ENCODE assay signal across 20 cellular contexts in the genomic region with DNA sequence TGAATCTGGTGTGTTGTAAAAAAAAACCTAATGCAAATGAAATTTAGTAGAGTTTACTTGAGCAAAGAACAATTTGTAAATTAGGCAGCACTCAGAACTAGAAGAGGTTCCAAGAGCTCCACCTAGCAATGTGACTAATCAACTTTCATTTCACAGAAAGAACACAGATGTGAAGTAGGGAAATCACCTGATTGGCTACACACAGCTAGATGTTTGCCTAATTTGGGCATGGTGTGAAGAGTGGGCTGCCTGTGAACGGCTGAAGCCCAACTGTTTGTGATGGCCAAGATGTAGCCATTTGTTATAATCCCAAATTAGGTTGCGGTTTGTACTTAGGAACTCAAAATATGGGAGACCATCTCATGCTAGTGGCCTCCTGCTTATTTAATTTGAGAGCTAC.
DNase-seq lines count a peak whose midpoint lies in the region; ATAC-seq, FAIRE-seq and TF ChIP-seq lines count a peak whose summit lies in the region.
"Had no signal": no experiment of that assay in that cellular context is flagged by ENCODE, and none has a peak within 500 bp of the region (broad histone marks: within the 10 kb centered on the region; RNA-seq: fewer than 3 reads in every experiment).

No MANE protein-coding gene starts in this region.

- H3K79me1 ChIP-seq in mesendoderm (ENCODE audit: low read length): no peaks in the 10 kb centered on the region

- no peak overlapping the region for H3K56ac ChIP-seq in mesendoderm (ENCODE audit: low read length)

- H3K36me3 ChIP-seq in HCT116 (ENCODE audit: control insufficient read depth in 1 of 2, insufficient read depth in 2 of 2, low read length in 2 of 2): no peaks in the 10 kb centered on the region
- H3K36me3 ChIP-seq in GM12878 (ENCODE audit: control insufficient read depth in 2 of 2, insufficient read depth in 2 of 2, low read length in 1 of 2): no peaks in the 10 kb centered on the region
- no peaks in the 10 kb centered on the region for H3K36me3 ChIP-seq in mesendoderm (ENCODE audit: control insufficient read depth, insufficient read depth, low read length)
- H3K36me3 ChIP-seq: MG63, neutrophil, thoracic aorta, WERI-Rb-1 had no signal

- TF ChIP-seq EP300 in GM12878 (IDR thresholded peaks at IDR 0.05; ENCODE audit: borderline replicate concordance in 1 of 2, control insufficient read depth in 1 of 2, low read depth in 2 of 2, low read length in 2 of 2): no peak

- no peaks in the 10 kb centered on the region for H3K79me2 ChIP-seq in HCT116 (ENCODE audit: insufficient read depth, low read length)
- H3K79me2 ChIP-seq in GM12878 (ENCODE audit: control insufficient read depth, insufficient read depth, low read length): no peaks in the 10 kb centered on the region
- no peaks in the 10 kb centered on the region for H3K79me2 ChIP-seq in mesendoderm (ENCODE audit: control insufficient read depth, insufficient read depth, low read length)

- H3K18ac ChIP-seq in mesendoderm (ENCODE audit: low read length): peak overlapping the region; percentile 44

- H2AK5ac ChIP-seq in mesendoderm (ENCODE audit: low read length): peak overlapping the region; percentile 86

- 39% methylated on average over 2 of the region's 2 CpGs for WGBS in GM12878 (ENCODE audit: insufficient coverage, insufficient replicate concordance, low lambda C conversion rate, missing lambda C conversion rate)
- WGBS in mesendoderm (ENCODE audit: extremely low coverage, insufficient coverage, low lambda C conversion rate): no CpG with 5 or more reads among the region's 2 CpGs

- H4K20me1 ChIP-seq in HCT116 (ENCODE audit: insufficient read depth) (no peaks in the 10 kb centered on the region), GM12878 (ENCODE audit: control insufficient read depth, insufficient read depth) (no peaks in the 10 kb centered on the region)

- H3K27me3 ChIP-seq in HCT116 (ENCODE audit: insufficient read depth, low read length): no peaks in the 10 kb centered on the region
- H3K27me3 ChIP-seq in GM12878 (replicated peaks in 1 of 2; ENCODE audit: control insufficient read depth in 2 of 2, insufficient read depth in 2 of 2, low read length in 1 of 2): no peaks in the 10 kb centered on the region
- H3K27me3 ChIP-seq in mesendoderm (ENCODE audit: insufficient read depth, low read length, poor library complexity): no peaks in the 10 kb centered on the region
- H3K27me3 ChIP-seq: MG63, neutrophil had no signal

- POLR2A ChIA-PET in HCT116 (lab: Charles Lee): no interaction called here
- POLR2A ChIA-PET in GM12878 (lab: Charles Lee): no interaction called here

- no peak overlapping the region for H2BK5ac ChIP-seq in mesendoderm (ENCODE audit: low read length)

- intact Hi-C loops in HCT116 (cut with micrococcal nuclease): no loop called here
- intact Hi-C loops in GM12878 (cut with micrococcal nuclease; ENCODE audit: unreplicated experiment): no loop called here
- intact Hi-C loops in left colon (cut with DNase I, micrococcal nuclease): no loop called here

- H3K9ac ChIP-seq in HCT116 (ENCODE audit: low read length) (no peak overlapping the region), GM12878 (ENCODE audit: control insufficient read depth, insufficient read depth, low read length) (no peak overlapping the region), mesendoderm (ENCODE audit: low read length) (no peak overlapping the region)

- H3K9me2 ChIP-seq in HCT116 (ENCODE audit: insufficient read depth): no peaks in the 10 kb centered on the region

- peak overlapping the region; percentile 43 for H3K4ac ChIP-seq in mesendoderm (ENCODE audit: low read depth, low read length)

- H3K23ac ChIP-seq in mesendoderm (ENCODE audit: low read length): no peak overlapping the region

- H3K4me1 ChIP-seq in HCT116 (ENCODE audit: control insufficient read depth in 1 of 2, insufficient read depth in 2 of 2, low read length in 2 of 2) (no peaks in the 10 kb centered on the region), GM12878 (ENCODE audit: control insufficient read depth, insufficient read depth, low read length) (no peaks in the 10 kb centered on the region), mesendoderm (ENCODE audit: control insufficient read depth, low read depth, low read length) (no peaks in the 10 kb centered on the region)

- no peak overlapping the region for H4K8ac ChIP-seq in mesendoderm (ENCODE audit: low read depth, low read length)

- FAIRE-seq in GM12878 (lab: Jason Lieb, UNC): no peak

- RAD21 ChIA-PET in HCT116 (lab: Charles Lee; ENCODE audit: low non-redundant PET in 1 of 2, low total read pairs in 2 of 2, uncharacterized antibody in 2 of 2, unreplicated experiment in 2 of 2) (no interaction called here), GM12878 (lab: Charles Lee; ENCODE audit: unreplicated experiment) (no interaction called here)

- H2BK120ac ChIP-seq in mesendoderm (ENCODE audit: low read depth, low read length): peak overlapping the region; percentile 15

- H3K9me3 ChIP-seq in HCT116 (ENCODE audit: control insufficient read depth in 1 of 2, insufficient read depth in 1 of 2, low read depth in 1 of 2, low read length in 2 of 2) (peaks cover 0 to 3% of the 10 kb centered on the region in 2 experiments; a peak in 1 of 4 replicates), GM12878 (replicated peaks; ENCODE audit: control insufficient read depth, insufficient read depth, low read length) (no peaks in the 10 kb centered on the region)
- H3K9me3 ChIP-seq: MG63, neutrophil, thoracic aorta had no signal

- H3K27ac ChIP-seq in HCT116 (ENCODE audit: low read depth, low read length) (no peak overlapping the region), GM12878 (ENCODE audit: control insufficient read depth, insufficient read depth) (no peak overlapping the region), mesendoderm (ENCODE audit: low read depth, low read length) (no peak overlapping the region)
- H3K27ac ChIP-seq: neutrophil, thoracic aorta, WERI-Rb-1 had no signal

- DNase-seq in HCT116 (ENCODE audit: low read depth, low spot score) (no peak), NAMALWA (ENCODE audit: low spot score) (peak; percentile 36), GM12878 (ENCODE audit: low read depth, low spot score) (no peak), mesendoderm (peak; percentile 60), NCI-H1048 (lab: John Stamatoyannopoulos, UW) (no peak), left colon (no peak)
- DNase-seq: activated CD4-positive, alpha-beta memory T cell treated with anti-CD3 and anti-CD28 coated beads for 36 hours; activated naive CD4-positive, alpha-beta T cell treated with Interleukin-2 at 50 U/mL for 16 hours; activated T-cell treated with anti-CD3 and anti-CD28 coated beads, Interleukin-2, amount 50 U/mL, for 24 hours; anterior cingulate cortex; MG63; NCI-H187; NCI-H446 treated with DMSO at 0.1 percent for 48 hours; T-helper 1 cell; WERI-Rb-1 had no signal

- TF ChIP-seq RAD21 in HCT116 (IDR thresholded peaks at IDR 0.05; ENCODE audit: low read depth): no peak
- TF ChIP-seq RAD21 in GM12878 (IDR thresholded peaks at IDR 0.05; ENCODE audit: insufficient read depth, low read depth, low read length): no peak

- CTCF ChIA-PET in HCT116 (lab: Charles Lee) (no interaction called here), GM12878 (lab: Yijun Ruan, JAX) (interaction anchor here (0.6 to 1.5 kb wide), 4 partner anchors 25 to 79 kb away, joined by 3 to 4 read pairs (median 3); no protein-coding TSS in a partner anchor)

- no peak overlapping the region for H3K4me2 ChIP-seq in HCT116 (ENCODE audit: low read length)
- H3K4me2 ChIP-seq in GM12878 (ENCODE audit: control insufficient read depth, insufficient read depth): no peak overlapping the region
- no peak overlapping the region for H3K4me2 ChIP-seq in mesendoderm (ENCODE audit: low read length)

- H2AFZ ChIP-seq in HCT116 (ENCODE audit: low read depth, low read length, poor library complexity, severe bottlenecking): no peak overlapping the region
- no peak overlapping the region for H2AFZ ChIP-seq in GM12878 (ENCODE audit: control insufficient read depth, low read depth, low read length)

- no peak overlapping the region for H4K5ac ChIP-seq in mesendoderm (ENCODE audit: low read length)

- SMC1A ChIA-PET in GM12878 (lab: Charles Lee; ENCODE audit: uncharacterized antibody, unreplicated experiment): no interaction called here

- in situ Hi-C loops in GM12878 (cut with MboI): no loop called here

- no peak overlapping the region for H2BK15ac ChIP-seq in mesendoderm (replicated peaks; ENCODE audit: low read depth)

- H3K4me3 ChIP-seq in HCT116 (replicated peaks in 1 of 2; ENCODE audit: low read depth in 1 of 2, low read length in 2 of 2) (no peak overlapping the region), GM12878 (no peak overlapping the region), mesendoderm (ENCODE audit: low read length) (no peak overlapping the region)
- H3K4me3 ChIP-seq: MG63, thoracic aorta had no signal

- TF ChIP-seq CTCF in HCT116 (IDR thresholded peaks at IDR 0.05 in 2 of 3, conservative IDR thresholded peaks at IDR 0.05 in 1 of 3; ENCODE audit: borderline replicate concordance in 1 of 3, insufficient read depth in 1 of 3, low read depth in 2 of 3, low read length in 2 of 3) (no peak), GM12878 (IDR thresholded peaks at IDR 0.05 in 2 of 3, conservative IDR thresholded peaks at IDR 0.05 in 1 of 3; ENCODE audit: control insufficient read depth in 2 of 3, extremely low read depth in 1 of 3, insufficient read depth in 1 of 3, low read depth in 3 of 3, low read length in 3 of 3) (no peak)

- BruUV-seq in HCT116 (replicated peaks; lab: Mats Ljungman, UMichigan) (no TSS peak), GM12878 (replicated peaks; lab: Mats Ljungman, UMichigan) (no TSS peak)

- TF ChIP-seq POLR2A in HCT116 (IDR thresholded peaks at IDR 0.05; ENCODE audit: borderline replicate concordance, extremely low read depth, insufficient read depth, insufficient read length) (no peak), GM12878 (IDR thresholded peaks at IDR 0.05; ENCODE audit: low read depth, low read length) (no peak)

- ATAC-seq in HCT116 (no peak), GM12878 (peak; percentile 97), HG03378 (IDR thresholded peaks at IDR 0.05; ENCODE audit: unreplicated experiment) (no peak), left colon (no peak)
- ATAC-seq: esophagus mucosa, Right ventricle myocardium inferior had no signal

TF ChIP-seq in HCT116, 20 proteins besides CTCF, POLR2A, EP300 and RAD21:
- no peak for TF ChIP-seq JUND (IDR thresholded peaks at IDR 0.05)
- TF ChIP-seq EZH2 (IDR thresholded peaks at IDR 0.05): no peak
- peak; percentile 46; the same call in 1 of the 2 replicates for TF ChIP-seq SRF (IDR thresholded peaks at IDR 0.05; ENCODE audit: low read depth)

TF ChIP-seq in GM12878, 131 proteins besides CTCF, POLR2A, EP300 and RAD21:
- TF ChIP-seq SRF (IDR thresholded peaks at IDR 0.05; ENCODE audit: low read depth in 2 of 2, low read length in 2 of 2) (peak; percentile 35 to 79; a peak in 3 of 4 replicates), TARDBP (IDR thresholded peaks at IDR 0.05; ENCODE audit: borderline replicate concordance) (no peak)

Comparison
In these comparisons a context has a peak if more than half of its experiments do, and no peak if none do; other contexts are left out.
1. DNase-seq: peak in NAMALWA (single experiment) and mesendoderm (single experiment); none in HCT116 (single experiment), GM12878 (single experiment), NCI-H1048 (single experiment) and left colon (0 of 2).
2. Of the 18 proteins assayed by ChIP-seq in both GM12878 and HCT116: peak only in GM12878: none; only in HCT116: none; in both: SRF; in neither: 17.